ENCODE assay signal across 1 cellular context in genomic region chr6:155397172-155397705, GRCh38.
TF ChIP-seq lines count a peak whose summit lies in the region.

No MANE protein-coding gene starts in this region.

TF ChIP-seq in HepG2, 621 proteins besides CTCF, POLR2A, EP300 and RAD21 (continued from another document and continues in another):
- TF ChIP-seq, protein P1, sequence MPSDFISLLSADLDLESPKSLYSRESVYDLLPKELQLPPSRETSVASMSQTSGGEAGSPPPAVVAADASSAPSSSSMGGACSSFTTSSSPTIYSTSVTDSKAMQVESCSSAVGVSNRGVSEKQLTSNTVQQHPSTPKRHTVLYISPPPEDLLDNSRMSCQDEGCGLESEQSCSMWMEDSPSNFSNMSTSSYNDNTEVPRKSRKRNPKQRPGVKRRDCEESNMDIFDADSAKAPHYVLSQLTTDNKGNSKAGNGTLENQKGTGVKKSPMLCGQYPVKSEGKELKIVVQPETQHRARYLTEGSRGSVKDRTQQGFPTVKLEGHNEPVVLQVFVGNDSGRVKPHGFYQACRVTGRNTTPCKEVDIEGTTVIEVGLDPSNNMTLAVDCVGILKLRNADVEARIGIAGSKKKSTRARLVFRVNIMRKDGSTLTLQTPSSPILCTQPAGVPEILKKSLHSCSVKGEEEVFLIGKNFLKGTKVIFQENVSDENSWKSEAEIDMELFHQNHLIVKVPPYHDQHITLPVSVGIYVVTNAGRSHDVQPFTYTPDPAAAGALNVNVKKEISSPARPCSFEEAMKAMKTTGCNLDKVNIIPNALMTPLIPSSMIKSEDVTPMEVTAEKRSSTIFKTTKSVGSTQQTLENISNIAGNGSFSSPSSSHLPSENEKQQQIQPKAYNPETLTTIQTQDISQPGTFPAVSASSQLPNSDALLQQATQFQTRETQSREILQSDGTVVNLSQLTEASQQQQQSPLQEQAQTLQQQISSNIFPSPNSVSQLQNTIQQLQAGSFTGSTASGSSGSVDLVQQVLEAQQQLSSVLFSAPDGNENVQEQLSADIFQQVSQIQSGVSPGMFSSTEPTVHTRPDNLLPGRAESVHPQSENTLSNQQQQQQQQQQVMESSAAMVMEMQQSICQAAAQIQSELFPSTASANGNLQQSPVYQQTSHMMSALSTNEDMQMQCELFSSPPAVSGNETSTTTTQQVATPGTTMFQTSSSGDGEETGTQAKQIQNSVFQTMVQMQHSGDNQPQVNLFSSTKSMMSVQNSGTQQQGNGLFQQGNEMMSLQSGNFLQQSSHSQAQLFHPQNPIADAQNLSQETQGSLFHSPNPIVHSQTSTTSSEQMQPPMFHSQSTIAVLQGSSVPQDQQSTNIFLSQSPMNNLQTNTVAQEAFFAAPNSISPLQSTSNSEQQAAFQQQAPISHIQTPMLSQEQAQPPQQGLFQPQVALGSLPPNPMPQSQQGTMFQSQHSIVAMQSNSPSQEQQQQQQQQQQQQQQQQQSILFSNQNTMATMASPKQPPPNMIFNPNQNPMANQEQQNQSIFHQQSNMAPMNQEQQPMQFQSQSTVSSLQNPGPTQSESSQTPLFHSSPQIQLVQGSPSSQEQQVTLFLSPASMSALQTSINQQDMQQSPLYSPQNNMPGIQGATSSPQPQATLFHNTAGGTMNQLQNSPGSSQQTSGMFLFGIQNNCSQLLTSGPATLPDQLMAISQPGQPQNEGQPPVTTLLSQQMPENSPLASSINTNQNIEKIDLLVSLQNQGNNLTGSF (CRISPR knock-in tag; IDR thresholded peaks at IDR 0.05): no peak
- TF ChIP-seq, protein P2, sequence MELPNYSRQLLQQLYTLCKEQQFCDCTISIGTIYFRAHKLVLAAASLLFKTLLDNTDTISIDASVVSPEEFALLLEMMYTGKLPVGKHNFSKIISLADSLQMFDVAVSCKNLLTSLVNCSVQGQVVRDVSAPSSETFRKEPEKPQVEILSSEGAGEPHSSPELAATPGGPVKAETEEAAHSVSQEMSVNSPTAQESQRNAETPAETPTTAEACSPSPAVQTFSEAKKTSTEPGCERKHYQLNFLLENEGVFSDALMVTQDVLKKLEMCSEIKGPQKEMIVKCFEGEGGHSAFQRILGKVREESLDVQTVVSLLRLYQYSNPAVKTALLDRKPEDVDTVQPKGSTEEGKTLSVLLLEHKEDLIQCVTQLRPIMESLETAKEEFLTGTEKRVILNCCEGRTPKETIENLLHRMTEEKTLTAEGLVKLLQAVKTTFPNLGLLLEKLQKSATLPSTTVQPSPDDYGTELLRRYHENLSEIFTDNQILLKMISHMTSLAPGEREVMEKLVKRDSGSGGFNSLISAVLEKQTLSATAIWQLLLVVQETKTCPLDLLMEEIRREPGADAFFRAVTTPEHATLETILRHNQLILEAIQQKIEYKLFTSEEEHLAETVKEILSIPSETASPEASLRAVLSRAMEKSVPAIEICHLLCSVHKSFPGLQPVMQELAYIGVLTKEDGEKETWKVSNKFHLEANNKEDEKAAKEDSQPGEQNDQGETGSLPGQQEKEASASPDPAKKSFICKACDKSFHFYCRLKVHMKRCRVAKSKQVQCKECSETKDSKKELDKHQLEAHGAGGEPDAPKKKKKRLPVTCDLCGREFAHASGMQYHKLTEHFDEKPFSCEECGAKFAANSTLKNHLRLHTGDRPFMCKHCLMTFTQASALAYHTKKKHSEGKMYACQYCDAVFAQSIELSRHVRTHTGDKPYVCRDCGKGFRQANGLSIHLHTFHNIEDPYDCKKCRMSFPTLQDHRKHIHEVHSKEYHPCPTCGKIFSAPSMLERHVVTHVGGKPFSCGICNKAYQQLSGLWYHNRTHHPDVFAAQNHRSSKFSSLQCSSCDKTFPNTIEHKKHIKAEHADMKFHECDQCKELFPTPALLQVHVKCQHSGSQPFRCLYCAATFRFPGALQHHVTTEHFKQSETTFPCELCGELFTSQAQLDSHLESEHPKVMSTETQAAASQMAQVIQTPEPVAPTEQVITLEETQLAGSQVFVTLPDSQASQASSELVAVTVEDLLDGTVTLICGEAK (IDR thresholded peaks at IDR 0.05): no peak
- TF ChIP-seq, protein P2 (CRISPR knock-in tag; IDR thresholded peaks at IDR 0.05): no peak
- TF ChIP-seq HNF4A (CRISPR knock-in tag; IDR thresholded peaks at IDR 0.05) (peak; percentile 15; the same call in 1 of the 2 replicates), RFXAP (CRISPR knock-in tag; IDR thresholded peaks at IDR 0.05; ENCODE audit: borderline replicate concordance) (no peak), KLF13 (CRISPR knock-in tag; IDR thresholded peaks at IDR 0.05) (no peak), ZMYM3 (CRISPR knock-in tag; IDR thresholded peaks at IDR 0.05) (peak; percentile 62), SOX5 (CRISPR knock-in tag; IDR thresholded peaks at IDR 0.05; ENCODE audit: borderline replicate concordance) (0 out of 2 replicates have a peak, but pooled peaks have one; percentile 7), JUNB (CRISPR knock-in tag; IDR thresholded peaks at IDR 0.05; ENCODE audit: borderline replicate concordance) (no peak), SSRP1 (CRISPR knock-in tag; IDR thresholded peaks at IDR 0.05) (no peak), ZNF451 (CRISPR knock-in tag; IDR thresholded peaks at IDR 0.05) (no peak), RCOR2 (CRISPR knock-in tag; IDR thresholded peaks at IDR 0.05) (0 out of 2 replicates have a peak, but pooled peaks have one; percentile 32), SRY (CRISPR knock-in tag; IDR thresholded peaks at IDR 0.05) (no peak), DMAP1 (CRISPR knock-in tag; IDR thresholded peaks at IDR 0.05) (no peak), RXRA (CRISPR knock-in tag; IDR thresholded peaks at IDR 0.05) (no peak), KDM1A (CRISPR knock-in tag; IDR thresholded peaks at IDR 0.05) (peak; percentile 84; the same call in 1 of the 2 replicates), FOSL1 (CRISPR knock-in tag; IDR thresholded peaks at IDR 0.05; ENCODE audit: borderline replicate concordance) (no peak), FOXJ3 (CRISPR knock-in tag; IDR thresholded peaks at IDR 0.05; ENCODE audit: borderline replicate concordance) (peak; percentile 4; the same call in 1 of the 2 replicates), ZNF383 (CRISPR knock-in tag; IDR thresholded peaks at IDR 0.05; ENCODE audit: borderline replicate concordance) (no peak), ESRRA (CRISPR knock-in tag; IDR thresholded peaks at IDR 0.05; ENCODE audit: low read depth) (peak; percentile 36; the same call in 1 of the 2 replicates), ATM (IDR thresholded peaks at IDR 0.05; ENCODE audit: borderline replicate concordance) (no peak), KLF16 (CRISPR knock-in tag; IDR thresholded peaks at IDR 0.05) (no peak), ZNF605 (CRISPR knock-in tag; IDR thresholded peaks at IDR 0.05) (no peak), NCOA1 (CRISPR knock-in tag; IDR thresholded peaks at IDR 0.05) (no peak), FOXP1 (IDR thresholded peaks at IDR 0.05) (no peak), FOXP1 (CRISPR knock-in tag; IDR thresholded peaks at IDR 0.05) (no peak), RNF219 (CRISPR knock-in tag; IDR thresholded peaks at IDR 0.05) (peak; percentile 38; the same call in 1 of the 2 replicates), ZNF609 (CRISPR knock-in tag; IDR thresholded peaks at IDR 0.05; ENCODE audit: borderline replicate concordance) (no peak), MED8 (CRISPR knock-in tag; IDR thresholded peaks at IDR 0.05; ENCODE audit: insufficient replicate concordance) (no peak), CEBPG (CRISPR knock-in tag; IDR thresholded peaks at IDR 0.05) (peak; percentile 70; the same call in 1 of the 2 replicates), GTF3A (CRISPR knock-in tag; conservative IDR thresholded peaks at IDR 0.05) (no peak), AFF4 (CRISPR knock-in tag; IDR thresholded peaks at IDR 0.05) (no peak)
